In the genomic region with DNA sequence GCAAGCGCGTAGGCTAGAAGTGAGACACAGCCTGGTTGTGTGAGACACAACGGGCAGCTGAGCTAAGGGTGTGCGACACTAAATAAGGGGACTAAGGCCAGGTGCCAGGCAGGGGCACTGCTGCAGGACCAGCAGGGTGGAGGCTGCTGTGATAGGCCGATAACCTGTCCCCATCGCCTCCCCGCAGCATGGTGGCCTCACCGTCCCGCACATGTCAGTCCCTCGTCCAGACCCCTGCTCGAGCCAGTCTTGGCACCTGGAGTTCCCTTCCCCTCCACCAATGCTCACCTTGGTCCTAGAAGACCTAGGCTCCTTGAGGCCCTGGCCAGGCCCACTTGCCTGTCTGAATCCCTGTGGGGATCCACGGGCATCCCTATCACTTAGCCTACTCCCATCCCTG, we compare ENCODE assay signal across 22 cellular contexts.
DNase-seq lines count a peak whose midpoint lies in the region; ATAC-seq and TF ChIP-seq lines count a peak whose summit lies in the region.
"Had no signal": no experiment of that assay in that cellular context is flagged by ENCODE, and none has a peak within 500 bp of the region (broad histone marks: within the 10 kb centered on the region; RNA-seq: fewer than 3 reads in every experiment).

No MANE protein-coding gene starts in this region.

- DNase-seq in ELF-1 (ENCODE audit: low read depth, low spot score) (peak; percentile 1), islet precursor cell (peak; percentile 46), osteoblast (ENCODE audit: insufficient read length, low spot score, missing footprints) (no peak), upper lobe of right lung (peak; percentile 55), NCI-H2196 (lab: John Stamatoyannopoulos, UW; ENCODE audit: unreplicated experiment) (no peak), D341Med (ENCODE audit: low spot score) (no peak), DMS 273 (lab: John Stamatoyannopoulos, UW; ENCODE audit: unreplicated experiment) (no peak)
- DNase-seq: Caco-2; CD8-positive, alpha-beta T cell; DND-41; Kasumi-1; NCI-H1092 treated with DMSO at 0.1 percent for 48 hours; NCI-H1436; NCI-H187; NCI-H2081 treated with DMSO at 0.1 percent for 48 hours; NCI-H2171 treated with DMSO at 0.1 percent for 48 hours; NCI-H524; NCI-H774; SHP77 had no signal

- peaks cover 11% of the 10 kb centered on the region for H3K4me1 ChIP-seq in osteoblast (ENCODE audit: insufficient read depth, low read length)
- peaks cover 6% of the 10 kb centered on the region for H3K4me1 ChIP-seq in upper lobe of right lung
- H3K4me1 ChIP-seq: Caco-2 had no signal

- H3K9me3 ChIP-seq in osteoblast (ENCODE audit: low read depth, low read length) (no peaks in the 10 kb centered on the region), upper lobe of right lung (no peaks in the 10 kb centered on the region)
- H3K9me3 ChIP-seq: Caco-2 had no signal

- H3K36me3 ChIP-seq in osteoblast (ENCODE audit: insufficient read depth, low read length) (no peaks in the 10 kb centered on the region), upper lobe of right lung (no peaks in the 10 kb centered on the region)

- H3K27me3 ChIP-seq in osteoblast (ENCODE audit: insufficient read depth, low read length) (no peaks in the 10 kb centered on the region), upper lobe of right lung (no peaks in the 10 kb centered on the region)

- H2AFZ ChIP-seq in osteoblast (ENCODE audit: low read length) = no peak overlapping the region

- TF ChIP-seq CTCF in osteoblast (IDR thresholded peaks at IDR 0.05; ENCODE audit: extremely low read depth, low read depth, low read length) = no peak
- no peak for TF ChIP-seq CTCF in upper lobe of right lung (IDR thresholded peaks at IDR 0.05)

- no peaks in the 10 kb centered on the region for H3K79me2 ChIP-seq in osteoblast (ENCODE audit: insufficient read depth, low read length)

- no peaks in the 10 kb centered on the region for H4K20me1 ChIP-seq in osteoblast (ENCODE audit: insufficient read depth, low read length)

- peak overlapping the region; percentile 30 for H3K4me2 ChIP-seq in osteoblast (ENCODE audit: insufficient read depth, low read length)

- H3K27ac ChIP-seq in osteoblast (ENCODE audit: low read depth, low read length) (no peak overlapping the region), upper lobe of right lung (no peak overlapping the region)
- H3K27ac ChIP-seq: C4-2B, RWPE1 had no signal

- intact Hi-C loops in upper lobe of right lung (cut with DNase I) = no loop called here

- H3K4me3 ChIP-seq in osteoblast (ENCODE audit: insufficient read depth, low read length) = no peak overlapping the region
- no peak overlapping the region for H3K4me3 ChIP-seq in upper lobe of right lung

- peak; percentile 28 for ATAC-seq in upper lobe of right lung
- ATAC-seq: CD8-positive, alpha-beta T cell; HepG2 had no signal

Comparison
In these comparisons a context has a peak if more than half of its experiments do, and no peak if none do; other contexts are left out.
1. DNase-seq: peak in ELF-1 (single experiment), islet precursor cell (single experiment) and upper lobe of right lung (single experiment); none in osteoblast (single experiment), NCI-H2196 (single experiment), D341Med (single experiment) and DMS 273 (single experiment).